1 cellular context compared by ENCODE assay signal in genomic region chr4:7788193-7788592, GRCh38.
TF ChIP-seq lines count a peak whose summit lies in the region.

No MANE protein-coding gene starts in this region.

TF ChIP-seq in WTC11, 78 proteins besides CTCF, POLR2A, EP300 and RAD21 (continued from another document):
- TF ChIP-seq E2F5 (CRISPR knock-in tag; IDR thresholded peaks at IDR 0.05) (no peak), MLX (CRISPR knock-in tag; IDR thresholded peaks at IDR 0.05) (no peak), OVOL2 (CRISPR knock-in tag; IDR thresholded peaks at IDR 0.05; ENCODE audit: borderline replicate concordance) (no peak), ATF1 (CRISPR knock-in tag; IDR thresholded peaks at IDR 0.05) (no peak), FOXP1 (CRISPR knock-in tag; IDR thresholded peaks at IDR 0.05; ENCODE audit: borderline replicate concordance) (no peak), PREB (CRISPR knock-in tag; IDR thresholded peaks at IDR 0.05; ENCODE audit: borderline replicate concordance) (no peak), ZNF138 (CRISPR knock-in tag; conservative IDR thresholded peaks at IDR 0.05) (no peak), HMGXB4 (CRISPR knock-in tag; IDR thresholded peaks at IDR 0.05) (no peak), ZNF263 (CRISPR knock-in tag; IDR thresholded peaks at IDR 0.05; ENCODE audit: low read depth) (no peak), GABPB1 (CRISPR knock-in tag; IDR thresholded peaks at IDR 0.05) (no peak), SMAD4 (CRISPR knock-in tag; IDR thresholded peaks at IDR 0.05) (no peak), E2F4 (CRISPR knock-in tag; IDR thresholded peaks at IDR 0.05; ENCODE audit: borderline replicate concordance, low read depth) (no peak), TP53 (CRISPR knock-in tag; IDR thresholded peaks at IDR 0.05) (no peak), ZMAT4 (CRISPR knock-in tag; IDR thresholded peaks at IDR 0.05) (no peak), ZNF281 (CRISPR knock-in tag; IDR thresholded peaks at IDR 0.05) (no peak), E2F1 (CRISPR knock-in tag; IDR thresholded peaks at IDR 0.05) (no peak)
TF ChIP-seq in WTC11: peak in this region for 0.
